ENCODE assay signal across 8 cellular contexts in the genomic region with DNA sequence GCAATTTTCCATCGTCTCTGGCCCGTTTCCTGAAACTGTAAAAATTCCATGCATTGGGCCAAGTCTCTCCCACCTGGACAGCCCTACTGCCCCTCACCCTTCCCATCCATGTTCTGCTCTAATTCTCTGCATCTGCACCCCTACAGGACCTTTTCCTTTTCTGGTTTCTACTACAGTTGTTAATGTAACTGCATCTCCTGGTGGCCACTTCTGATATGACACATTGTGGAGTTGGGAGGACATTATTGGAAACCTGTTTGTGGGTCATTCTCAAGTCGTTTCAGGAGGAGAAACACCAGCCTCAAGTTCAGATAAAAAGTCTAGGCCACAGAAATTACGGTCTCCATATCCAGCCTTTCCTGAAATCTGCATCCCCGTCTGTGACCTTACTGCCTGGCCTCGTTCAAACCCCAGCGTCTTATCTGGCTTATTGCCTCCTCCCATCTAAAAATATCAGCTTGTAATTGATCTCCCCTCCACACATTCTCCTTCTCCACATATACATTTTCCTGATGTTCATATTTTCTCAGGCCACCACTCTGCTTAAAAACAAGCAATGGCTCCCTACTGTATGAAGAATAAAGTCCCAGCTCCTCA. TPM values are rescaled to one million over a fixed set of nuclear protein-coding genes. Genes with fewer than 3 reads are reported as not detected.
DNase-seq lines count a peak whose midpoint lies in the region; ATAC-seq and TF ChIP-seq lines count a peak whose summit lies in the region.

No MANE protein-coding gene starts in this region.

- H3K36me3 Mint-ChIP-seq in activated CD4-positive, alpha-beta T cell treated with anti-CD3 and anti-CD28 coated beads, Interleukin-2, amount 10 ng/mL, durations not matched to agents 7 days and 5 days (ENCODE audit: low read depth): no peaks in the 10 kb centered on the region

- CTCF ChIA-PET in AG04449 (lab: Yijun Ruan, JAX): interaction anchor here (0.7 to 4.0 kb wide), 31 partner anchors 8 to 447 kb away, joined by 3 to 34 read pairs (median 5); no protein-coding TSS in a partner anchor
- CTCF ChIA-PET in activated CD4-positive, alpha-beta T cell treated with anti-CD3 and anti-CD28 coated beads, Interleukin-2, amount 10 ng/mL, durations not matched to agents 7 days and 5 days (lab: Charles Lee): no interaction called here

- H3K27ac Mint-ChIP-seq in activated CD4-positive, alpha-beta T cell treated with anti-CD3 and anti-CD28 coated beads, Interleukin-2, amount 10 ng/mL, durations not matched to agents 7 days and 5 days: no peak overlapping the region

- H3K4me3 Mint-ChIP-seq in activated CD4-positive, alpha-beta T cell treated with anti-CD3 and anti-CD28 coated beads, Interleukin-2, amount 10 ng/mL, durations not matched to agents 7 days and 5 days: no peak overlapping the region

- POLR2A ChIA-PET in AG04449 (lab: Yijun Ruan, JAX): no interaction called here
- POLR2A ChIA-PET in activated CD4-positive, alpha-beta T cell treated with anti-CD3 and anti-CD28 coated beads, Interleukin-2, amount 10 ng/mL, durations not matched to agents 7 days and 5 days (lab: Charles Lee): no interaction called here

- no peaks in the 10 kb centered on the region for H3K4me1 Mint-ChIP-seq in activated CD4-positive, alpha-beta T cell treated with anti-CD3 and anti-CD28 coated beads, Interleukin-2, amount 10 ng/mL, durations not matched to agents 7 days and 5 days

- H3K4me3 ChIP-seq in AG04449 (ENCODE audit: low read depth, low read length) (no peak overlapping the region), LNCaP clone FGC (ENCODE audit: low read depth, low read length) (no peak overlapping the region)

- TF ChIP-seq CTCF in AG04449 (IDR thresholded peaks at IDR 0.05; ENCODE audit: insufficient read depth, low read length, missing control alignments) (peak; percentile 80), LNCaP clone FGC (IDR thresholded peaks at IDR 0.05; ENCODE audit: control insufficient read depth, extremely low read depth, insufficient read depth) (peak; percentile 81)

- no peak for ATAC-seq in GM18909 (IDR thresholded peaks at IDR 0.05; ENCODE audit: poor library complexity, unreplicated experiment)

- H3K9me3 Mint-ChIP-seq in activated CD4-positive, alpha-beta T cell treated with anti-CD3 and anti-CD28 coated beads, Interleukin-2, amount 10 ng/mL, durations not matched to agents 7 days and 5 days: no peaks in the 10 kb centered on the region

- H3K27me3 Mint-ChIP-seq in activated CD4-positive, alpha-beta T cell treated with anti-CD3 and anti-CD28 coated beads, Interleukin-2, amount 10 ng/mL, durations not matched to agents 7 days and 5 days: peaks cover 14% of the 10 kb centered on the region

- DNase-seq in AG04449 (ENCODE audit: low read depth, low spot score) (no peak), GM03348 (ENCODE audit: low spot score) (peak; percentile 70), LNCaP clone FGC (ENCODE audit: low read depth) (no peak), germinal center (ENCODE audit: low spot score) (peak; percentile 40), renal cortical epithelial cell (ENCODE audit: low read depth) (peak; percentile 61), cerebellar nuclear complex (lab: John Stamatoyannopoulos, UW) (no peak)
- DNase-seq in activated CD4-positive, alpha-beta T cell treated with anti-CD3 and anti-CD28 coated beads, Interleukin-2, amount 10 ng/mL, durations not matched to agents 7 days and 5 days: peak; percentile 56

RNA-seq across cellular contexts. Expression of a gene that starts 37.6 kb away (rescaled TPM):
- 10 to 100 TPM; 35.0 to 36.1 TPM for total RNA-seq in activated CD4-positive, alpha-beta T cell treated with anti-CD3 and anti-CD28 coated beads, Interleukin-2, amount 10 ng/mL, durations not matched to agents 7 days and 5 days
- 60.2 and 110 TPM in 2 replicates for total RNA-seq in renal cortical epithelial cell

Comparison
In these comparisons a context has a peak if more than half of its experiments do, and no peak if none do; other contexts are left out.
1. DNase-seq: peak in GM03348 (single experiment), activated CD4-positive, alpha-beta T cell treated with anti-CD3 and anti-CD28 coated beads, Interleukin-2, amount 10 ng/mL, durations not matched to agents 7 days and 5 days (single experiment), germinal center (single experiment) and renal cortical epithelial cell (single experiment); none in AG04449 (single experiment), LNCaP clone FGC (single experiment) and cerebellar nuclear complex (0 of 2).